Comparison of ENCODE assay signal across 8 cellular contexts in genomic region chr7:155763721-155764431, GRCh38. TPM values are rescaled to one million over a fixed set of nuclear protein-coding genes. Genes with fewer than 3 reads are reported as not detected.
A peak's percentile ranks its signal among the peaks of the same experiment; 100 is the strongest.
DNase-seq lines count a peak whose midpoint lies in the region; ATAC-seq and TF ChIP-seq lines count a peak whose summit lies in the region.

No MANE protein-coding gene starts in this region.

- no peaks in the 10 kb centered on the region for H3K27me3 ChIP-seq in Loucy (ENCODE audit: insufficient read depth, low read length, poor library complexity, severe bottlenecking)
- no peaks in the 10 kb centered on the region for H3K27me3 ChIP-seq in ascending aorta

- H3K9me3 Mint-ChIP-seq in activated naive CD8-positive, alpha-beta T cell (ENCODE audit: low read depth) = no peaks in the 10 kb centered on the region

- peak overlapping the region; percentile 98 for H3K27ac Mint-ChIP-seq in activated naive CD8-positive, alpha-beta T cell

- H3K4me1 Mint-ChIP-seq in activated naive CD8-positive, alpha-beta T cell (ENCODE audit: low read depth) = peaks cover 54% of the 10 kb centered on the region

- TF ChIP-seq CTCF in Loucy (conservative IDR thresholded peaks at IDR 0.05; ENCODE audit: low read length) (no peak), ascending aorta (IDR thresholded peaks at IDR 0.05) (no peak)

- H3K4me1 ChIP-seq in Loucy (ENCODE audit: insufficient read depth, low read length, poor library complexity, severe bottlenecking) (peaks cover 73% of the 10 kb centered on the region), ascending aorta (no peaks in the 10 kb centered on the region)

- peak; percentile 43 for ATAC-seq in GM21367 (IDR thresholded peaks at IDR 0.05; ENCODE audit: unreplicated experiment)
- no peak for ATAC-seq in HG02588 (IDR thresholded peaks at IDR 0.05; ENCODE audit: unreplicated experiment)

- peaks cover 8% of the 10 kb centered on the region for H3K36me3 Mint-ChIP-seq in activated naive CD8-positive, alpha-beta T cell

- H3F3A ChIP-seq in Loucy (ENCODE audit: low read depth) = peaks cover 34% of the 10 kb centered on the region

- H3K36me3 ChIP-seq in Loucy (ENCODE audit: insufficient read depth, low read length) = peaks cover 51% of the 10 kb centered on the region
- H3K36me3 ChIP-seq in ascending aorta = peaks cover 42 to 49% of the 10 kb centered on the region in 2 donors

- no peaks in the 10 kb centered on the region for H4K20me1 ChIP-seq in Loucy (ENCODE audit: insufficient read depth, low read length, poor library complexity, severe bottlenecking)

- H3K9ac ChIP-seq in Loucy (ENCODE audit: low read depth, low read length, poor library complexity, severe bottlenecking) = peak overlapping the region; percentile 86

- H3K9me3 ChIP-seq in Loucy (ENCODE audit: insufficient read depth, low read depth, low read length) = no peaks in the 10 kb centered on the region
- no peaks in the 10 kb centered on the region for H3K9me3 ChIP-seq in ascending aorta

- DNase-seq in myocyte (ENCODE audit: low read depth) = peak; percentile 40
- DNase-seq in ascending aorta (ENCODE audit: low spot score in 2 of 2) = no peak
- no peak for DNase-seq in inferior parietal cortex (ENCODE audit: extremely low spot score)
- DNase-seq in NCI-H2029 treated with DMSO at 0.1 percent for 48 hours (lab: John Stamatoyannopoulos, UW) = no peak

- H3K4me3 ChIP-seq in Loucy (ENCODE audit: low read length, poor library complexity, severe bottlenecking) (peak overlapping the region; percentile 70), ascending aorta (no peak overlapping the region)

- H3K4me3 Mint-ChIP-seq in activated naive CD8-positive, alpha-beta T cell = peak overlapping the region; percentile 89

- 0 out of 2 replicates have a peak overlapping the region, but pooled peaks have one; percentile 11 for H2AFZ ChIP-seq in Loucy (ENCODE audit: low read length)

- peak overlapping the region; percentile 88 for H3K4me2 ChIP-seq in Loucy (ENCODE audit: low read depth, low read length, poor library complexity, severe bottlenecking)

- H3K27ac ChIP-seq in ascending aorta = no peak overlapping the region

- no peaks in the 10 kb centered on the region for H3K27me3 Mint-ChIP-seq in activated naive CD8-positive, alpha-beta T cell

- intact Hi-C loops in ascending aorta (cut with DNase I) = loop anchor here (10.0 kb wide), 1 partner anchor 839 kb away; no protein-coding TSS in a partner anchor

- H3K79me2 ChIP-seq in Loucy (ENCODE audit: insufficient read depth, low read length) = peaks cover 60% of the 10 kb centered on the region

- no peaks in the 10 kb centered on the region for H3K9me2 ChIP-seq in Loucy (replicated peaks; ENCODE audit: low read depth, low read length)

RNA-seq across cellular contexts. Expression of gene SHH, which starts 48.4 kb away (rescaled TPM):
- total RNA-seq in myocyte (0.08 TPM in 1 of 2 replicates, not detected in the other), ascending aorta (0.11 TPM)
- 0.01 TPM for polyA plus RNA-seq in myocyte (2012)
